8 cellular contexts compared by ENCODE assay signal in the genomic region with DNA sequence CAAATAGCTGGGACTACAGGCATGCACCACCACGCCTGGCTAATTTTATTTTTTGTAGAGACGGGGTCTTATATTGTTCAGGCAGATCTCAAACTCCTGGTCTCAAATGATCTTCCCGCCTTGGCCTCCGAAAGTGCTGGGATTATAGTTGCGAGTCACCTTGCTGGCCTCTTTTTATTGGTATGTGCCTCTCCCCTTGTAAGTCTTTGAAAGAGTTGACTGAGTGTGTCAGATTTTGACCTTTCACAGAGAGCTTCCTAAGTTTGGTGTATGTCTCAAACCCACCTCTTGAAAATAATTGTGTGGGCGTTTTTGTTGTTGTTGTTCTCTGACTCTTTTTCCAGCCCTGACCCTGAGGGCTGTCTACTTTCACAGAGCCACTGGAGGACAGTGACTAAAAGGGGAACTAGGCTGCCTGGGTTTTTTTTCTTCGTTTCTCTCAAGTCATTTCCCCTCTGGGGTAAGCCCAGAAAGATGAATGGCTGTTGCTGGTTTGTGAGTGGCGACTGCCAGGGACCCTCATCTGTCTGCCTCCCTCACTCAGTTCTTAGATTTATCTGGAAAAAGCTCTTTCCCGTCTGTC.
DNase-seq lines count a peak whose midpoint lies in the region; ATAC-seq and TF ChIP-seq lines count a peak whose summit lies in the region.

No MANE protein-coding gene starts in this region.

- H3K27me3 Mint-ChIP-seq in activated T-cell treated with anti-CD3 and anti-CD28 coated beads, Interleukin-2, amount 50 U/mL, for 72 hours (ENCODE audit: low read depth) = peaks cover 11% of the 10 kb centered on the region
- peaks cover 8% of the 10 kb centered on the region for H3K27me3 Mint-ChIP-seq in activated T-helper 17 cell treated with anti-CD3 and anti-CD28 coated beads, Interleukin-2, amount 50 U/mL, for 72 hours

- WGBS in prostate gland = 79% methylated on average over 9 of the region's 9 CpGs
- WGBS in testis, 2 donors = 69 to 73% methylated on average over 9 of the region's 9 CpGs
- WGBS in mammary epithelial cell (ENCODE audit: low coverage, missing lambda C conversion rate) = 46% methylated on average over 9 of the region's 9 CpGs

- H3K36me3 ChIP-seq in stomach smooth muscle (ENCODE audit: control insufficient read depth in 2 of 2, insufficient read depth in 2 of 2, low read length in 2 of 2) (no peaks in the 10 kb centered on the region), prostate gland (no peaks in the 10 kb centered on the region), testis (ENCODE audit: low read depth, missing control alignments) (no peaks in the 10 kb centered on the region), mammary epithelial cell (ENCODE audit: insufficient read depth, low read length) (no peaks in the 10 kb centered on the region)

- H3K4me3 ChIP-seq in stomach smooth muscle (ENCODE audit: low read length in 2 of 2) = peak overlapping the region in 1 of 2 donors; percentile 28
- no peak overlapping the region for H3K4me3 ChIP-seq in prostate gland
- no peak overlapping the region for H3K4me3 ChIP-seq in testis
- H3K4me3 ChIP-seq in mammary epithelial cell (replicated peaks in 1 of 3; ENCODE audit: insufficient read depth in 1 of 3, low read depth in 2 of 3, low read length in 3 of 3) = no peak overlapping the region

- peaks cover 4 to 5% of the 10 kb centered on the region in 2 donors for H3K36me3 Mint-ChIP-seq in activated T-cell treated with anti-CD3 and anti-CD28 coated beads, Interleukin-2, amount 50 U/mL, for 72 hours (ENCODE audit: insufficient read depth in 2 of 2)
- H3K36me3 Mint-ChIP-seq in activated T-helper 17 cell treated with anti-CD3 and anti-CD28 coated beads, Interleukin-2, amount 50 U/mL, for 72 hours (ENCODE audit: low read depth) = no peaks in the 10 kb centered on the region

- DNase-seq in activated T-cell treated with anti-CD3 and anti-CD28 coated beads, Interleukin-2, amount 50 U/mL, for 72 hours = no peak
- no peak for DNase-seq in activated T-cell treated with anti-CD3 and anti-CD28 coated beads, Interleukin-2, amount 50 U/mL, for 1 hour
- DNase-seq in prostate gland (ENCODE audit: low spot score) (no peak), testis (no peak), mammary epithelial cell (no peak)

- peaks cover 20% of the 10 kb centered on the region for H3K4me1 Mint-ChIP-seq in activated T-cell treated with anti-CD3 and anti-CD28 coated beads, Interleukin-2, amount 50 U/mL, for 72 hours (ENCODE audit: low read depth)
- peaks cover 5% of the 10 kb centered on the region for H3K4me1 Mint-ChIP-seq in activated T-helper 17 cell treated with anti-CD3 and anti-CD28 coated beads, Interleukin-2, amount 50 U/mL, for 72 hours

- BruUV-seq in mammary epithelial cell (replicated peaks; lab: Mats Ljungman, UMichigan) = no TSS peak

- no peak for TF ChIP-seq POLR2A in prostate gland (IDR thresholded peaks at IDR 0.05)
- no peak for TF ChIP-seq POLR2A in testis (IDR thresholded peaks at IDR 0.05)

- no peaks in the 10 kb centered on the region for H3K79me2 ChIP-seq in mammary epithelial cell (ENCODE audit: insufficient read depth, low read length)

- peaks cover 33% of the 10 kb centered on the region for H3K4me1 ChIP-seq in stomach smooth muscle (ENCODE audit: control insufficient read depth, insufficient read depth, low read length)
- H3K4me1 ChIP-seq in prostate gland (replicated peaks) = no peaks in the 10 kb centered on the region
- H3K4me1 ChIP-seq in testis = peaks cover 14% of the 10 kb centered on the region
- H3K4me1 ChIP-seq in mammary epithelial cell (ENCODE audit: insufficient read depth, low read length) = no peaks in the 10 kb centered on the region

- no peak for TF ChIP-seq CTCF in prostate gland (IDR thresholded peaks at IDR 0.05)
- no peak for TF ChIP-seq CTCF in testis (IDR thresholded peaks at IDR 0.05)
- TF ChIP-seq CTCF in mammary epithelial cell (conservative IDR thresholded peaks at IDR 0.05 in 1 of 2, IDR thresholded peaks at IDR 0.05 in 1 of 2; ENCODE audit: extremely low read depth in 1 of 2, insufficient read depth in 1 of 2, low read depth in 1 of 2, low read length in 2 of 2) = no peak

- CTCF ChIA-PET in mammary epithelial cell (lab: Charles Lee; ENCODE audit: low non-redundant PET) = no interaction called here

- intact Hi-C loops in prostate gland (cut with DNase I) = no loop called here
- intact Hi-C loops in testis (cut with DNase I; ENCODE audit: low total_unique reads) = no loop called here
- intact Hi-C loops in mammary epithelial cell (cut with micrococcal nuclease) = no loop called here

- H3K27me3 ChIP-seq in stomach smooth muscle (ENCODE audit: control insufficient read depth in 1 of 2, insufficient read depth in 2 of 2, low read length in 2 of 2) (no peaks in the 10 kb centered on the region), prostate gland (replicated peaks; ENCODE audit: insufficient read depth) (peaks cover 2% of the 10 kb centered on the region), testis (no peaks in the 10 kb centered on the region), mammary epithelial cell (ENCODE audit: insufficient read depth, low read length) (no peaks in the 10 kb centered on the region)

- H3K4me3 Mint-ChIP-seq in activated T-cell treated with anti-CD3 and anti-CD28 coated beads, Interleukin-2, amount 50 U/mL, for 72 hours = no peak overlapping the region
- H3K4me3 Mint-ChIP-seq in activated T-helper 17 cell treated with anti-CD3 and anti-CD28 coated beads, Interleukin-2, amount 50 U/mL, for 72 hours = no peak overlapping the region

- dilution Hi-C loops in mammary epithelial cell (cut with HindIII; ENCODE audit: low sequenced_read_pairs) = no loop called here

- in situ Hi-C loops in mammary epithelial cell (cut with MboI; ENCODE audit: low sequenced_read_pairs in 2 of 2) = no loop called here

- ATAC-seq in activated T-cell treated with anti-CD3 and anti-CD28 coated beads, Interleukin-2, amount 50 U/mL, for 72 hours (replicated peaks in 1 of 2) = peak; percentile 62 to 65
- ATAC-seq in HG03064 (IDR thresholded peaks at IDR 0.05; ENCODE audit: low read depth, unreplicated experiment) = peak; percentile 79
- ATAC-seq in activated T-helper 17 cell treated with anti-CD3 and anti-CD28 coated beads, Interleukin-2, amount 50 U/mL, for 72 hours (replicated peaks) = peak; percentile 24

- no peak overlapping the region for H2AFZ ChIP-seq in mammary epithelial cell (ENCODE audit: low read depth, low read length)

- peaks cover 3 to 4% of the 10 kb centered on the region in 2 donors for H3K9me3 Mint-ChIP-seq in activated T-cell treated with anti-CD3 and anti-CD28 coated beads, Interleukin-2, amount 50 U/mL, for 72 hours
- H3K9me3 Mint-ChIP-seq in activated T-helper 17 cell treated with anti-CD3 and anti-CD28 coated beads, Interleukin-2, amount 50 U/mL, for 72 hours = peaks cover 4% of the 10 kb centered on the region

- H3K9ac ChIP-seq in stomach smooth muscle (ENCODE audit: low read length in 2 of 2) (no peak overlapping the region), mammary epithelial cell (ENCODE audit: insufficient read depth, low read length) (no peak overlapping the region)

- no peak overlapping the region for H3K27ac Mint-ChIP-seq in activated T-cell treated with anti-CD3 and anti-CD28 coated beads, Interleukin-2, amount 50 U/mL, for 72 hours
- no peak overlapping the region for H3K27ac Mint-ChIP-seq in activated T-helper 17 cell treated with anti-CD3 and anti-CD28 coated beads, Interleukin-2, amount 50 U/mL, for 72 hours

- no peaks in the 10 kb centered on the region for H4K20me1 ChIP-seq in mammary epithelial cell (ENCODE audit: insufficient read depth, low read length)

- H3K27ac ChIP-seq in stomach smooth muscle (ENCODE audit: low read length) = peak overlapping the region; percentile 60
- no peak overlapping the region for H3K27ac ChIP-seq in prostate gland
- H3K27ac ChIP-seq in testis = no peak overlapping the region
- H3K27ac ChIP-seq in mammary epithelial cell (ENCODE audit: insufficient read depth, low read depth, low read length) = no peak overlapping the region

- peaks cover 0 to 3% of the 10 kb centered on the region in 2 donors for H3K9me3 ChIP-seq in stomach smooth muscle (ENCODE audit: control insufficient read depth in 2 of 2, low read length in 2 of 2)
- no peaks in the 10 kb centered on the region for H3K9me3 ChIP-seq in prostate gland
- H3K9me3 ChIP-seq in testis = no peaks in the 10 kb centered on the region
- H3K9me3 ChIP-seq in mammary epithelial cell (replicated peaks; ENCODE audit: insufficient read depth, low read length) = no peaks in the 10 kb centered on the region

- H3K4me2 ChIP-seq in mammary epithelial cell (ENCODE audit: insufficient read depth, low read depth, low read length) = no peak overlapping the region

Comparison
In these comparisons a context has a peak if more than half of its experiments do, and no peak if none do; other contexts are left out.
1. ATAC-seq: peak in every context shown above with its lines; median percentile 79 in HG03064; 64 in activated T-cell treated with anti-CD3 and anti-CD28 coated beads, Interleukin-2, amount 50 U/mL, for 72 hours; 24 in activated T-helper 17 cell treated with anti-CD3 and anti-CD28 coated beads, Interleukin-2, amount 50 U/mL, for 72 hours.